ENCODE assay signal across 12 cellular contexts in genomic region chr2:215437614-215438013, GRCh38. TPM values are rescaled to one million over a fixed set of nuclear protein-coding genes. Genes with fewer than 3 reads are reported as not detected.
DNase-seq lines count a peak whose midpoint lies in the region; ATAC-seq and TF ChIP-seq lines count a peak whose summit lies in the region.
"Had no signal": no experiment of that assay in that cellular context is flagged by ENCODE, and none has a peak within 500 bp of the region (broad histone marks: within the 10 kb centered on the region; RNA-seq: fewer than 3 reads in every experiment).

No MANE protein-coding gene starts in this region.

- ATAC-seq in lower lobe of right lung (no peak), HG03097 (IDR thresholded peaks at IDR 0.05; ENCODE audit: low FRiP score, unreplicated experiment) (no peak), GM18907 (IDR thresholded peaks at IDR 0.05; ENCODE audit: unreplicated experiment) (no peak)

- TF ChIP-seq CTCF in choroid plexus epithelial cell (conservative IDR thresholded peaks at IDR 0.05; ENCODE audit: low read depth, low read length) = no peak
- TF ChIP-seq CTCF in lower lobe of right lung (IDR thresholded peaks at IDR 0.05) = no peak

- DNase-seq in choroid plexus epithelial cell (ENCODE audit: low read depth) = peak; percentile 24
- no peak for DNase-seq in lower lobe of right lung
- DNase-seq in activated CD4-positive, alpha-beta T cell treated with anti-CD3 and anti-CD28 coated beads for 4 hours = no peak
- no peak for DNase-seq in NCI-H2081 treated with DMSO at 0.1 percent for 48 hours (lab: John Stamatoyannopoulos, UW)
- DNase-seq: CD8-positive, alpha-beta memory T cell; kidney; NK-92 treated with Interleukin-12 subunit alpha and Interleukin-12 subunit beta, amount 100 ng/mL, for 24 hours; T-helper 2 cell had no signal

- no peaks in the 10 kb centered on the region for H3K9me3 ChIP-seq in HUES48 (ENCODE audit: control insufficient read depth, insufficient read depth, low read length)
- no peaks in the 10 kb centered on the region for H3K9me3 ChIP-seq in lower lobe of right lung
- no peaks in the 10 kb centered on the region for H3K9me3 ChIP-seq in stomach smooth muscle (ENCODE audit: control insufficient read depth in 2 of 2, low read length in 2 of 2)

- H3K27ac ChIP-seq in HUES48 (ENCODE audit: low read depth, low read length) = peak overlapping the region; percentile 20
- peak overlapping the region; percentile 89 for H3K27ac ChIP-seq in lower lobe of right lung
- H3K27ac ChIP-seq in stomach smooth muscle (ENCODE audit: low read length) = peak overlapping the region; percentile 97

- peaks cover 9% of the 10 kb centered on the region; the same call in 1 of the 2 replicates for H3K27me3 ChIP-seq in HUES48 (ENCODE audit: control insufficient read depth, insufficient read depth, low read length)
- H3K27me3 ChIP-seq in lower lobe of right lung (ENCODE audit: low read depth) = no peaks in the 10 kb centered on the region
- H3K27me3 ChIP-seq in stomach smooth muscle (ENCODE audit: control insufficient read depth in 1 of 2, insufficient read depth in 2 of 2, low read length in 2 of 2) = no peaks in the 10 kb centered on the region

- H3K36me3 ChIP-seq in HUES48 (ENCODE audit: control insufficient read depth, insufficient read depth, low read length) (peaks cover 8% of the 10 kb centered on the region), lower lobe of right lung (no peaks in the 10 kb centered on the region), stomach smooth muscle (ENCODE audit: control insufficient read depth in 2 of 2, insufficient read depth in 2 of 2, low read length in 2 of 2) (peaks cover 7 to 9% of the 10 kb centered on the region in 2 donors)

- peaks cover 19% of the 10 kb centered on the region for H3K4me1 ChIP-seq in HUES48 (ENCODE audit: control insufficient read depth, insufficient read depth, low read length)
- H3K4me1 ChIP-seq in lower lobe of right lung = peaks cover 15% of the 10 kb centered on the region
- peaks cover 4% of the 10 kb centered on the region for H3K4me1 ChIP-seq in stomach smooth muscle (ENCODE audit: control insufficient read depth, insufficient read depth, low read length)

- H3K4me3 ChIP-seq in HUES48 (ENCODE audit: low read depth, low read length) (peak overlapping the region; percentile 97), choroid plexus epithelial cell (ENCODE audit: low read depth, low read length) (peak overlapping the region; percentile 62), lower lobe of right lung (no peak overlapping the region), stomach smooth muscle (ENCODE audit: low read length in 2 of 2) (peak overlapping the region; percentile 84 to 87)

- intact Hi-C loops in lower lobe of right lung (cut with DNase I) = no loop called here

- H3K9ac ChIP-seq in HUES48 (ENCODE audit: low read depth, low read length) = no peak overlapping the region
- H3K9ac ChIP-seq in stomach smooth muscle (ENCODE audit: low read length in 2 of 2) = peak overlapping the region in 1 of 2 donors; percentile 96

RNA-seq across cellular contexts. Expression of gene FN1, which starts 1.7 kb away (rescaled TPM):
- 1,248 TPM for total RNA-seq in lower lobe of right lung

Comparison
In these comparisons a context has a peak if more than half of its experiments do, and no peak if none do; other contexts are left out.
1. H3K27ac ChIP-seq: peak in every context shown above with its lines; median percentile 97 in stomach smooth muscle; 89 in lower lobe of right lung; 20 in HUES48.